Comparison of ENCODE assay signal across 27 cellular contexts in genomic region chr6:163996491-163996890, GRCh38.
"Had no signal": no experiment of that assay in that cellular context is flagged by ENCODE, and none has a peak within 500 bp of the region (broad histone marks: within the 10 kb centered on the region; RNA-seq: fewer than 3 reads in every experiment).

No MANE protein-coding gene starts in this region.

- ATAC-seq: stimulated activated naive B cell treated with anti-CD40 and anti-IgM and Interleukin-4, amounts not matched to agents 10 μg/mL and 1 μg/mL and 100 μg/mL, for 72 hours; stimulated activated naive CD8-positive, alpha-beta T cell treated with anti-CD3 and anti-CD28 coated beads, Interleukin-15, amount 100 ng/mL, for 72 hours; stimulated activated naive CD8-positive, alpha-beta T cell treated with anti-CD3 and anti-CD28 coated beads, Interleukin-15, Interleukin-2, amounts not matched to agents 100 U/mL and 50 U/mL, for 24 hours; upper lobe of right lung had no signal

- H3K4me3 Mint-ChIP-seq: stimulated activated naive B cell treated with anti-CD40 and anti-IgM and Interleukin-4, amounts not matched to agents 10 μg/mL and 1 μg/mL and 100 μg/mL, for 72 hours; stimulated activated naive CD8-positive, alpha-beta T cell treated with anti-CD3 and anti-CD28 coated beads, Interleukin-15, amount 100 ng/mL, for 72 hours; stimulated activated naive CD8-positive, alpha-beta T cell treated with anti-CD3 and anti-CD28 coated beads, Interleukin-15, Interleukin-2, amounts not matched to agents 100 ng/mL and 50 ng/mL, for 24 hours; type B pancreatic cell had no signal

- H3K9me3 Mint-ChIP-seq: stimulated activated naive B cell treated with anti-CD40 and anti-IgM and Interleukin-4, amounts not matched to agents 10 μg/mL and 1 μg/mL and 100 μg/mL, for 72 hours; stimulated activated naive CD8-positive, alpha-beta T cell treated with anti-CD3 and anti-CD28 coated beads, Interleukin-15, amount 100 ng/mL, for 72 hours; stimulated activated naive CD8-positive, alpha-beta T cell treated with anti-CD3 and anti-CD28 coated beads, Interleukin-15, Interleukin-2, amounts not matched to agents 100 ng/mL and 50 ng/mL, for 24 hours had no signal

- H3K4me1 ChIP-seq: stomach, suprapubic skin, testis, thyroid gland, tibial artery, tibial nerve, transverse colon, upper lobe of left lung, upper lobe of right lung, uterus, vagina had no signal

- H3K27me3 Mint-ChIP-seq: stimulated activated naive CD8-positive, alpha-beta T cell treated with anti-CD3 and anti-CD28 coated beads, Interleukin-15, amount 100 ng/mL, for 72 hours; type B pancreatic cell had no signal

- H3K9me3 ChIP-seq: stomach, suprapubic skin, testis, thoracic aorta, thyroid gland, tibial artery, tibial nerve, transverse colon, upper lobe of left lung, upper lobe of right lung, uterus, vagina had no signal

- H3K27ac Mint-ChIP-seq: stimulated activated naive B cell treated with anti-CD40 and anti-IgM and Interleukin-4, amounts not matched to agents 10 μg/mL and 1 μg/mL and 100 μg/mL, for 72 hours; stimulated activated naive CD8-positive, alpha-beta T cell treated with anti-CD3 and anti-CD28 coated beads, Interleukin-15, amount 100 ng/mL, for 72 hours; stimulated activated naive CD8-positive, alpha-beta T cell treated with anti-CD3 and anti-CD28 coated beads, Interleukin-15, Interleukin-2, amounts not matched to agents 100 ng/mL and 50 ng/mL, for 24 hours; type B pancreatic cell had no signal

- H3K27ac ChIP-seq: stomach, suprapubic skin, testis, thoracic aorta, thyroid gland, tibial artery, tibial nerve, transverse colon, upper lobe of left lung, upper lobe of right lung, uterus, vagina had no signal

- H3K27me3 ChIP-seq: stomach, suprapubic skin, testis, thyroid gland, tibial artery, tibial nerve, transverse colon, upper lobe of left lung, upper lobe of right lung, uterus, vagina had no signal

- H3K36me3 Mint-ChIP-seq: stimulated activated naive B cell treated with anti-CD40 and anti-IgM and Interleukin-4, amounts not matched to agents 10 μg/mL and 1 μg/mL and 100 μg/mL, for 72 hours; type B pancreatic cell had no signal

- H3K36me3 ChIP-seq: stomach, suprapubic skin, thoracic aorta, thyroid gland, tibial artery, tibial nerve, transverse colon, upper lobe of left lung, upper lobe of right lung, uterus, vagina had no signal

- DNase-seq: stimulated activated CD4-positive, alpha-beta T cell treated with anti-CD3 and anti-CD28 coated beads, Interleukin-1b, Interleukin-23, amount 100 ng/mL, for 48 hours; stimulated activated CD4-positive, alpha-beta T cell treated with anti-CD3 and anti-CD28 coated beads, Interleukin-2, amount 100 ng/mL, for 24 hours; stimulated activated CD4-positive, alpha-beta T cell treated with anti-CD3 and anti-CD28 coated beads, Interleukin-2, amount 100 ng/mL, for 48 hours; stimulated activated CD4-positive, alpha-beta T cell treated with anti-CD3 and anti-CD28 coated beads, Interleukin-4, amount 100 ng/mL, for 1 hour; stimulated activated CD4-positive, alpha-beta T cell treated with anti-CD3 and anti-CD28 coated beads, Interleukin-4, amount 100 ng/mL, for 24 hours; stimulated activated CD4-positive, alpha-beta T cell treated with anti-CD3 and anti-CD28 coated beads, Interleukin-4, amount 100 ng/mL, for 4 hours; stimulated activated CD8-positive, alpha-beta memory T cell treated with anti-CD3 and anti-CD28 coated beads, Interleukin-4, amount 100 ng/mL, for 48 hours; stimulated activated naive B cell treated with anti-CD40 and anti-IgM and Interleukin-4, amounts not matched to agents 10 μg/mL and 1 μg/mL and 100 μg/mL, for 72 hours; stimulated activated naive CD4-positive, alpha-beta T cell; stimulated activated naive CD4-positive, alpha-beta T cell treated with Interleukin-2 at 50 U/mL for 16 hours; stimulated activated naive CD8-positive, alpha-beta T cell treated with anti-CD3 and anti-CD28 coated beads, Interleukin-15, amount 100 ng/mL, for 72 hours; stimulated activated naive CD8-positive, alpha-beta T cell treated with anti-CD3 and anti-CD28 coated beads, Interleukin-15, Interleukin-2, amounts not matched to agents 100 U/mL and 50 U/mL, for 24 hours; stomach; substantia nigra; testis; thyroid gland; tibial artery; transverse colon; upper lobe of left lung; upper lobe of right lung; uterus had no signal

- H3K4me1 Mint-ChIP-seq: stimulated activated naive B cell treated with anti-CD40 and anti-IgM and Interleukin-4, amounts not matched to agents 10 μg/mL and 1 μg/mL and 100 μg/mL, for 72 hours; stimulated activated naive CD8-positive, alpha-beta T cell treated with anti-CD3 and anti-CD28 coated beads, Interleukin-15, amount 100 ng/mL, for 72 hours had no signal

- H3K4me3 ChIP-seq: stomach, suprapubic skin, testis, thoracic aorta, thyroid gland, tibial artery, tibial nerve, transverse colon, upper lobe of left lung, upper lobe of right lung, uterus, vagina had no signal
